In the genomic region with DNA sequence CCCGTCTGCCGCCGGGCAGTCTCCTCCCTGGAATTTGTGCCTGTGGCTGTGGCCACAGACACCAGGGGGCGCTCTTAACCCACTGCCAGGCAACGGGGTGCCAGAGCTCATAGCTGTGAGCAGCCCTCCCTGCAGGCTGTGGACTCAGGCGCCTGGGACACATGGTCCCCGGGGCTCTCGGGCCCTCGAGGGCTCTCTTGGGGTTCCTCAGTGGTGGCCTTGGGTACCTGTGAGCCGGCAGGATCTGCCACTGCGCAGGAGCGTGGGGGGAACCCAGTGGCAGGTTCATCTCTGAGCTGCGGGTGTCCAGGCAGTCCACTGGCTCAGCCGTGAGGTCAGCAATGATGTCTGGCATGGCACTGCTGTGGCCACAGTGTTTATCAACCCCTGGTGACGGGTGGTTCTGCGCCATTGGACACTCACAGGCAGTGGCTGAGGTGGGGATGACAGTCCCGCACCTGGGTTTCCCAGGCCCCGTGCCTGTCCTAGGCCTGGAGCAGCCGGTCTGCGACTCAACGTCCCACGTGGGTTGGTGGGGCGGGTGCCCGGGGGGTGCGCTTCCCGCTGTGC, we compare ENCODE assay signal across 1 cellular context.
A peak's percentile ranks its signal among the peaks of the same experiment; 100 is the strongest.
TF ChIP-seq lines count a peak whose summit lies in the region.

No MANE protein-coding gene starts in this region.

TF ChIP-seq in K562, 482 proteins besides CTCF, POLR2A, EP300 and RAD21 (continued from another document and continues in another):
- TF ChIP-seq, protein P1, sequence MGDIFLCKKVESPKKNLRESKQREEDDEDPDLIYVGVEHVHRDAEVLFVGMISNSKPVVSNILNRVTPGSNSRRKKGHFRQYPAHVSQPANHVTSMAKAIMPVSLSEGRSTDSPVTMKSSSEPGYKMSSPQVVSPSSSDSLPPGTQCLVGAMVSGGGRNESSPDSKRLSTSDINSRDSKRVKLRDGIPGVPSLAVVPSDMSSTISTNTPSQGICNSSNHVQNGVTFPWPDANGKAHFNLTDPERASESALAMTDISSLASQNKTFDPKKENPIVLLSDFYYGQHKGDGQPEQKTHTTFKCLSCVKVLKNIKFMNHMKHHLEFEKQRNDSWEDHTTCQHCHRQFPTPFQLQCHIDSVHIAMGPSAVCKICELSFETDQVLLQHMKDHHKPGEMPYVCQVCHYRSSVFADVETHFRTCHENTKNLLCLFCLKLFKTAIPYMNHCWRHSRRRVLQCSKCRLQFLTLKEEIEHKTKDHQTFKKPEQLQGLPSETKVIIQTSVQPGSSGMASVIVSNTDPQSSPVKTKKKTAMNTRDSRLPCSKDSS (IDR thresholded peaks at IDR 0.05; ENCODE audit: low read depth, partially characterized antibody): no peak
- TF ChIP-seq CBFB (CRISPR knock-in tag; IDR thresholded peaks at IDR 0.05) (no peak), HNRNPH1 (optimal IDR thresholded peaks at IDR 0.05; ENCODE audit: low read depth, low read length) (no peak), POLR2AphosphoS2 (IDR thresholded peaks at IDR 0.05; ENCODE audit: low read length) (no peak), TEAD4 (IDR thresholded peaks at IDR 0.05; ENCODE audit: low read length) (0 out of 2 replicates have a peak, but pooled peaks have one; percentile 32), TEAD4 (CRISPR knock-in tag; IDR thresholded peaks at IDR 0.05; ENCODE audit: borderline replicate concordance) (no peak), LCOR (CRISPR knock-in tag; IDR thresholded peaks at IDR 0.05) (no peak), ESRRA (IDR thresholded peaks at IDR 0.05; ENCODE audit: borderline replicate concordance, low read depth) (no peak), MED1 (CRISPR knock-in tag; IDR thresholded peaks at IDR 0.05; ENCODE audit: borderline replicate concordance) (no peak), SRSF3 (IDR thresholded peaks at IDR 0.05; ENCODE audit: insufficient read depth, low read length) (no peak), ZFX (CRISPR knock-in tag; IDR thresholded peaks at IDR 0.05) (no peak), RNF2 (IDR thresholded peaks at IDR 0.05) (no peak), ZNF24 (IDR thresholded peaks at IDR 0.05) (no peak), PHF20 (IDR thresholded peaks at IDR 0.05; ENCODE audit: partially characterized antibody) (no peak), ZNF384 (IDR thresholded peaks at IDR 0.05; ENCODE audit: low read depth, low read length) (no peak), ZNF41 (CRISPR knock-in tag; conservative IDR thresholded peaks at IDR 0.05) (no peak), ZBTB8A (IDR thresholded peaks at IDR 0.05; ENCODE audit: partially characterized antibody) (no peak), MAZ (CRISPR knock-in tag; conservative IDR thresholded peaks at IDR 0.05 in 1 of 2, IDR thresholded peaks at IDR 0.05 in 1 of 2) (peak in 1 of 2 experiments; percentile 51; a peak in 1 of 4 replicates), DMBX1 (CRISPR knock-in tag; IDR thresholded peaks at IDR 0.05; ENCODE audit: borderline replicate concordance) (no peak)
- TF ChIP-seq, protein P2, sequence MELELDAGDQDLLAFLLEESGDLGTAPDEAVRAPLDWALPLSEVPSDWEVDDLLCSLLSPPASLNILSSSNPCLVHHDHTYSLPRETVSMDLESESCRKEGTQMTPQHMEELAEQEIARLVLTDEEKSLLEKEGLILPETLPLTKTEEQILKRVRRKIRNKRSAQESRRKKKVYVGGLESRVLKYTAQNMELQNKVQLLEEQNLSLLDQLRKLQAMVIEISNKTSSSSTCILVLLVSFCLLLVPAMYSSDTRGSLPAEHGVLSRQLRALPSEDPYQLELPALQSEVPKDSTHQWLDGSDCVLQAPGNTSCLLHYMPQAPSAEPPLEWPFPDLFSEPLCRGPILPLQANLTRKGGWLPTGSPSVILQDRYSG (tag; conservative IDR thresholded peaks at IDR 0.05; ENCODE audit: low read depth): no peak
- TF ChIP-seq, protein P3, sequence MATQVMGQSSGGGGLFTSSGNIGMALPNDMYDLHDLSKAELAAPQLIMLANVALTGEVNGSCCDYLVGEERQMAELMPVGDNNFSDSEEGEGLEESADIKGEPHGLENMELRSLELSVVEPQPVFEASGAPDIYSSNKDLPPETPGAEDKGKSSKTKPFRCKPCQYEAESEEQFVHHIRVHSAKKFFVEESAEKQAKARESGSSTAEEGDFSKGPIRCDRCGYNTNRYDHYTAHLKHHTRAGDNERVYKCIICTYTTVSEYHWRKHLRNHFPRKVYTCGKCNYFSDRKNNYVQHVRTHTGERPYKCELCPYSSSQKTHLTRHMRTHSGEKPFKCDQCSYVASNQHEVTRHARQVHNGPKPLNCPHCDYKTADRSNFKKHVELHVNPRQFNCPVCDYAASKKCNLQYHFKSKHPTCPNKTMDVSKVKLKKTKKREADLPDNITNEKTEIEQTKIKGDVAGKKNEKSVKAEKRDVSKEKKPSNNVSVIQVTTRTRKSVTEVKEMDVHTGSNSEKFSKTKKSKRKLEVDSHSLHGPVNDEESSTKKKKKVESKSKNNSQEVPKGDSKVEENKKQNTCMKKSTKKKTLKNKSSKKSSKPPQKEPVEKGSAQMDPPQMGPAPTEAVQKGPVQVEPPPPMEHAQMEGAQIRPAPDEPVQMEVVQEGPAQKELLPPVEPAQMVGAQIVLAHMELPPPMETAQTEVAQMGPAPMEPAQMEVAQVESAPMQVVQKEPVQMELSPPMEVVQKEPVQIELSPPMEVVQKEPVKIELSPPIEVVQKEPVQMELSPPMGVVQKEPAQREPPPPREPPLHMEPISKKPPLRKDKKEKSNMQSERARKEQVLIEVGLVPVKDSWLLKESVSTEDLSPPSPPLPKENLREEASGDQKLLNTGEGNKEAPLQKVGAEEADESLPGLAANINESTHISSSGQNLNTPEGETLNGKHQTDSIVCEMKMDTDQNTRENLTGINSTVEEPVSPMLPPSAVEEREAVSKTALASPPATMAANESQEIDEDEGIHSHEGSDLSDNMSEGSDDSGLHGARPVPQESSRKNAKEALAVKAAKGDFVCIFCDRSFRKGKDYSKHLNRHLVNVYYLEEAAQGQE (CRISPR knock-in tag; IDR thresholded peaks at IDR 0.05; ENCODE audit: low read depth): no peak
- TF ChIP-seq, protein P4, sequence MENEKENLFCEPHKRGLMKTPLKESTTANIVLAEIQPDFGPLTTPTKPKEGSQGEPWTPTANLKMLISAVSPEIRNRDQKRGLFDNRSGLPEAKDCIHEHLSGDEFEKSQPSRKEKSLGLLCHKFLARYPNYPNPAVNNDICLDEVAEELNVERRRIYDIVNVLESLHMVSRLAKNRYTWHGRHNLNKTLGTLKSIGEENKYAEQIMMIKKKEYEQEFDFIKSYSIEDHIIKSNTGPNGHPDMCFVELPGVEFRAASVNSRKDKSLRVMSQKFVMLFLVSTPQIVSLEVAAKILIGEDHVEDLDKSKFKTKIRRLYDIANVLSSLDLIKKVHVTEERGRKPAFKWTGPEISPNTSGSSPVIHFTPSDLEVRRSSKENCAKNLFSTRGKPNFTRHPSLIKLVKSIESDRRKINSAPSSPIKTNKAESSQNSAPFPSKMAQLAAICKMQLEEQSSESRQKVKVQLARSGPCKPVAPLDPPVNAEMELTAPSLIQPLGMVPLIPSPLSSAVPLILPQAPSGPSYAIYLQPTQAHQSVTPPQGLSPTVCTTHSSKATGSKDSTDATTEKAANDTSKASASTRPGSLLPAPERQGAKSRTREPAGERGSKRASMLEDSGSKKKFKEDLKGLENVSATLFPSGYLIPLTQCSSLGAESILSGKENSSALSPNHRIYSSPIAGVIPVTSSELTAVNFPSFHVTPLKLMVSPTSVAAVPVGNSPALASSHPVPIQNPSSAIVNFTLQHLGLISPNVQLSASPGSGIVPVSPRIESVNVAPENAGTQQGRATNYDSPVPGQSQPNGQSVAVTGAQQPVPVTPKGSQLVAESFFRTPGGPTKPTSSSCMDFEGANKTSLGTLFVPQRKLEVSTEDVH (IDR thresholded peaks at IDR 0.05; ENCODE audit: low read depth, partially characterized antibody): no peak
- TF ChIP-seq, protein P5, sequence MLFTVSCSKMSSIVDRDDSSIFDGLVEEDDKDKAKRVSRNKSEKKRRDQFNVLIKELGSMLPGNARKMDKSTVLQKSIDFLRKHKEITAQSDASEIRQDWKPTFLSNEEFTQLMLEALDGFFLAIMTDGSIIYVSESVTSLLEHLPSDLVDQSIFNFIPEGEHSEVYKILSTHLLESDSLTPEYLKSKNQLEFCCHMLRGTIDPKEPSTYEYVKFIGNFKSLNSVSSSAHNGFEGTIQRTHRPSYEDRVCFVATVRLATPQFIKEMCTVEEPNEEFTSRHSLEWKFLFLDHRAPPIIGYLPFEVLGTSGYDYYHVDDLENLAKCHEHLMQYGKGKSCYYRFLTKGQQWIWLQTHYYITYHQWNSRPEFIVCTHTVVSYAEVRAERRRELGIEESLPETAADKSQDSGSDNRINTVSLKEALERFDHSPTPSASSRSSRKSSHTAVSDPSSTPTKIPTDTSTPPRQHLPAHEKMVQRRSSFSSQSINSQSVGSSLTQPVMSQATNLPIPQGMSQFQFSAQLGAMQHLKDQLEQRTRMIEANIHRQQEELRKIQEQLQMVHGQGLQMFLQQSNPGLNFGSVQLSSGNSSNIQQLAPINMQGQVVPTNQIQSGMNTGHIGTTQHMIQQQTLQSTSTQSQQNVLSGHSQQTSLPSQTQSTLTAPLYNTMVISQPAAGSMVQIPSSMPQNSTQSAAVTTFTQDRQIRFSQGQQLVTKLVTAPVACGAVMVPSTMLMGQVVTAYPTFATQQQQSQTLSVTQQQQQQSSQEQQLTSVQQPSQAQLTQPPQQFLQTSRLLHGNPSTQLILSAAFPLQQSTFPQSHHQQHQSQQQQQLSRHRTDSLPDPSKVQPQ (CRISPR knock-in tag; IDR thresholded peaks at IDR 0.05; ENCODE audit: borderline replicate concordance): no peak
- TF ChIP-seq, protein P6, sequence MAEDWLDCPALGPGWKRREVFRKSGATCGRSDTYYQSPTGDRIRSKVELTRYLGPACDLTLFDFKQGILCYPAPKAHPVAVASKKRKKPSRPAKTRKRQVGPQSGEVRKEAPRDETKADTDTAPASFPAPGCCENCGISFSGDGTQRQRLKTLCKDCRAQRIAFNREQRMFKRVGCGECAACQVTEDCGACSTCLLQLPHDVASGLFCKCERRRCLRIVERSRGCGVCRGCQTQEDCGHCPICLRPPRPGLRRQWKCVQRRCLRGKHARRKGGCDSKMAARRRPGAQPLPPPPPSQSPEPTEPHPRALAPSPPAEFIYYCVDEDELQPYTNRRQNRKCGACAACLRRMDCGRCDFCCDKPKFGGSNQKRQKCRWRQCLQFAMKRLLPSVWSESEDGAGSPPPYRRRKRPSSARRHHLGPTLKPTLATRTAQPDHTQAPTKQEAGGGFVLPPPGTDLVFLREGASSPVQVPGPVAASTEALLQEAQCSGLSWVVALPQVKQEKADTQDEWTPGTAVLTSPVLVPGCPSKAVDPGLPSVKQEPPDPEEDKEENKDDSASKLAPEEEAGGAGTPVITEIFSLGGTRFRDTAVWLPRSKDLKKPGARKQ (CRISPR knock-in tag; IDR thresholded peaks at IDR 0.05): no peak
- TF ChIP-seq, protein P7, sequence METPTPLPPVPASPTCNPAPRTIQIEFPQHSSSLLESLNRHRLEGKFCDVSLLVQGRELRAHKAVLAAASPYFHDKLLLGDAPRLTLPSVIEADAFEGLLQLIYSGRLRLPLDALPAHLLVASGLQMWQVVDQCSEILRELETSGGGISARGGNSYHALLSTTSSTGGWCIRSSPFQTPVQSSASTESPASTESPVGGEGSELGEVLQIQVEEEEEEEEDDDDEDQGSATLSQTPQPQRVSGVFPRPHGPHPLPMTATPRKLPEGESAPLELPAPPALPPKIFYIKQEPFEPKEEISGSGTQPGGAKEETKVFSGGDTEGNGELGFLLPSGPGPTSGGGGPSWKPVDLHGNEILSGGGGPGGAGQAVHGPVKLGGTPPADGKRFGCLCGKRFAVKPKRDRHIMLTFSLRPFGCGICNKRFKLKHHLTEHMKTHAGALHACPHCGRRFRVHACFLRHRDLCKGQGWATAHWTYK (CRISPR knock-in tag; IDR thresholded peaks at IDR 0.05): no peak
- TF ChIP-seq, protein P8, sequence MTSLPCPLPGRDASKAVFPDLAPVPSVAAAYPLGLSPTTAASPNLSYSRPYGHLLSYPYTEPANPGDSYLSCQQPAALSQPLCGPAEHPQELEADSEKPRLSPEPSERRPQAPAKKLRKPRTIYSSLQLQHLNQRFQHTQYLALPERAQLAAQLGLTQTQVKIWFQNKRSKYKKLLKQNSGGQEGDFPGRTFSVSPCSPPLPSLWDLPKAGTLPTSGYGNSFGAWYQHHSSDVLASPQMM (CRISPR knock-in tag; IDR thresholded peaks at IDR 0.05): no peak
